ENCODE assay signal across 6 cellular contexts in the genomic region with DNA sequence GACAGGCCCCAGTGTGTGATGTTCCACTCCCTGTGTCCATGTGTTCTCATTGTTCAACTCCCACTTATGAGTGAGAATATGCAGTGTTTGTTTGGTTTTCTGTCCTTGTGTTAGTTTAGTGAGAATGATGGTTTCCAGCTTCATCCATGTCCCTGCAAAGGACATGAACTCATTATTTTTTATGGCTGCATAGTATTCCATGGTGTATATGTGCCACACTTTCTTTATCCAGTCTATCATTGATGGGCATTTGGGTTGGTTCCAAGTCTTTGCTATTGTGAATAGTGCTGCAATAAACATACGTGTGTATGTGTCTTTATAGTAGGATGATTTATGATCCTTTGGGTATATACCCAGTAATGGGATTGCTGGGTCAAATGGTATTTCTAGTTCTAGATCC.
A peak's percentile ranks its signal among the peaks of the same experiment; 100 is the strongest.
DNase-seq lines count a peak whose midpoint lies in the region; ATAC-seq, FAIRE-seq and TF ChIP-seq lines count a peak whose summit lies in the region.
"Not testable (repeated sequence)": the region's sequence is repeated elsewhere in the genome, so short reads cannot be mapped to it uniquely, and the experiment has no call there.

No MANE protein-coding gene starts in this region.

- H3K36me3 Mint-ChIP-seq in Calu3 (ENCODE audit: insufficient read depth, unreplicated experiment), result not testable (repeated sequence)

- H2AFZ ChIP-seq in PC-9; K562 (ENCODE audit: low read depth, low read length); keratinocyte (ENCODE audit: control insufficient read depth, low read length): not testable (repeated sequence)

- BruUV-seq in Calu3 (replicated peaks; lab: Mats Ljungman, UMichigan); PC-9 (replicated peaks; lab: Mats Ljungman, UMichigan); K562 (replicated peaks; lab: Mats Ljungman, UMichigan): not testable (repeated sequence)

- H3K27ac Mint-ChIP-seq in Calu3 (ENCODE audit: unreplicated experiment), result peak overlapping the region; percentile 62

- TF ChIP-seq EP300 in K562 (IDR thresholded peaks at IDR 0.05; ENCODE audit: low read length), result not testable (repeated sequence)

- H3K27me3 ChIP-seq in PC-9 (ENCODE audit: insufficient read depth, low read depth); K562 (ENCODE audit: control insufficient read depth in 2 of 2, insufficient read depth in 2 of 2, low read length in 2 of 2); keratinocyte (ENCODE audit: control insufficient read depth, extremely low read depth, insufficient read depth, low read length): not testable (repeated sequence)

- FAIRE-seq in K562 (lab: Jason Lieb, UNC); keratinocyte (lab: Jason Lieb, UNC): not testable (repeated sequence)

- TF ChIP-seq RAD21 in K562 (CRISPR knock-in tag; conservative IDR thresholded peaks at IDR 0.05 in 1 of 2, IDR thresholded peaks at IDR 0.05 in 1 of 2), result not testable (repeated sequence)

- H3K4me3 Mint-ChIP-seq in Calu3 (ENCODE audit: low read depth, unreplicated experiment), result not testable (repeated sequence)

- not testable (repeated sequence) for ATAC-seq in K562

- dilution Hi-C loops in keratinocyte (cut with MboI; ENCODE audit: extremely low pct_ligation_motif_present, low sequenced_read_pairs), result not testable (repeated sequence)

- not testable (repeated sequence) for H3K9me3 Mint-ChIP-seq in Calu3 (ENCODE audit: low read depth, unreplicated experiment)

- H3K4me3 ChIP-seq in HEK293 (ENCODE audit: low read depth, low read length); PC-9; K562; keratinocyte (ENCODE audit: control insufficient read depth in 2 of 3, extremely low read depth in 1 of 3, insufficient read depth in 2 of 3, low read depth in 1 of 3, low read length in 3 of 3): not testable (repeated sequence)

- H3K9me1 ChIP-seq in K562 (ENCODE audit: control insufficient read depth, insufficient read depth, low read length); keratinocyte (ENCODE audit: control insufficient read depth, extremely low read depth, insufficient read depth, low read length): not testable (repeated sequence)

- POLR2A ChIA-PET in HEK293 (lab: Yijun Ruan, JAX); PC-9 (lab: Charles Lee; ENCODE audit: unreplicated experiment); K562 (lab: Yijun Ruan, JAX): not testable (repeated sequence)

- not testable (repeated sequence) for H3K9me3 ChIP-seq in HEK293 (ENCODE audit: control insufficient read depth, insufficient read depth, low read depth, low read length); K562 (replicated peaks; ENCODE audit: control insufficient read depth, insufficient read depth, low read depth, low read length); keratinocyte (ENCODE audit: control insufficient read depth, low read depth, low read length)
- peaks cover 11% of the 10 kb centered on the region for H3K9me3 ChIP-seq in PC-9 (ENCODE audit: insufficient read depth, low read depth)

- TF ChIP-seq POLR2A in K562 (conservative IDR thresholded peaks at IDR 0.05), result not testable (repeated sequence)

- not testable (repeated sequence) for TF ChIP-seq CTCF in Calu3 (IDR thresholded peaks at IDR 0.05; ENCODE audit: unreplicated experiment); HEK293 (tag by site-specific recombination; IDR thresholded peaks at IDR 0.05); PC-9 (conservative IDR thresholded peaks at IDR 0.05); K562 (IDR thresholded peaks at IDR 0.05 in 2 of 3, conservative IDR thresholded peaks at IDR 0.05 in 1 of 3; ENCODE audit: insufficient read depth in 2 of 3, low read depth in 1 of 3, low read length in 3 of 3); keratinocyte (optimal IDR thresholded peaks at IDR 0.05 in 1 of 3, IDR thresholded peaks at IDR 0.05 in 1 of 3, conservative IDR thresholded peaks at IDR 0.05 in 1 of 3; ENCODE audit: extremely low read depth in 1 of 3, insufficient read depth in 2 of 3, low read length in 3 of 3)

- not testable (repeated sequence) for H3K9ac ChIP-seq in K562 (ENCODE audit: insufficient read depth in 1 of 2, low read depth in 2 of 2, low read length in 2 of 2); keratinocyte (ENCODE audit: control insufficient read depth, extremely low read depth, insufficient read depth, low read length)

- H3K9me2 ChIP-seq in PC-9 (ENCODE audit: insufficient read depth), result not testable (repeated sequence)

- H3K4me2 ChIP-seq in PC-9; K562 (ENCODE audit: insufficient read depth, low read length); keratinocyte (ENCODE audit: control insufficient read depth, extremely low read depth, insufficient read depth, low read depth, low read length): not testable (repeated sequence)

- intact Hi-C loops in Calu3 (cut with micrococcal nuclease; ENCODE audit: unreplicated experiment); K562 (cut with micrococcal nuclease): not testable (repeated sequence)
- intact Hi-C loops in PC-9 (cut with micrococcal nuclease; ENCODE audit: unreplicated experiment), result loop anchor here (2.0 to 5.0 kb wide), 3 partner anchors 225 to 559 kb away; partner anchors contain the start of gene KLF4

- H4K20me1 ChIP-seq in PC-9 (ENCODE audit: insufficient read depth); K562 (replicated peaks; ENCODE audit: control insufficient read depth, insufficient read depth, low read length); keratinocyte (ENCODE audit: control insufficient read depth, extremely low read depth, insufficient read depth, low read length): not testable (repeated sequence)

- not testable (repeated sequence) for H3K27ac ChIP-seq in HEK293 (ENCODE audit: extremely low read depth, low read depth, low read length); K562 (ENCODE audit: extremely low read depth, low read depth, low read length)
- H3K27ac ChIP-seq in PC-9 (peak overlapping the region; percentile 100), epithelial cell of prostate (peak overlapping the region; percentile 100), keratinocyte (ENCODE audit: control insufficient read depth, insufficient read depth, low read length) (peak overlapping the region; percentile 95)

- not testable (repeated sequence) for H3K79me2 ChIP-seq in PC-9 (ENCODE audit: low read depth); K562 (ENCODE audit: control insufficient read depth, insufficient read depth, low read length); keratinocyte (ENCODE audit: control insufficient read depth, insufficient read depth, low read length)

- H3K4me1 Mint-ChIP-seq in Calu3 (ENCODE audit: low read depth, unreplicated experiment), result peaks cover 23% of the 10 kb centered on the region

- in situ Hi-C loops in K562 (cut with MboI), result not testable (repeated sequence)

- peaks cover 21% of the 10 kb centered on the region for H3F3A ChIP-seq in PC-9 (ENCODE audit: insufficient read depth, low read depth)

- not testable (repeated sequence) for H3K27me3 Mint-ChIP-seq in Calu3 (ENCODE audit: unreplicated experiment)

- DNase-seq in Calu3; PC-9; K562 (ENCODE audit: extremely low read depth in 1 of 4, low spot score in 3 of 4); epithelial cell of prostate (ENCODE audit: low read depth, low spot score); keratinocyte (ENCODE audit: low read depth, low spot score): not testable (repeated sequence)

- WGBS in K562 (ENCODE audit: insufficient coverage, low coverage, missing lambda C conversion rate), result 80% methylated on average over 1 of the region's 1 CpG

- CTCF ChIA-PET in Calu3 (lab: Charles Lee); HEK293 (lab: Yijun Ruan, JAX); PC-9 (lab: Charles Lee); K562 (lab: Yijun Ruan, JAX; ENCODE audit: low intra/inter-chr PET ratio): not testable (repeated sequence)

- not testable (repeated sequence) for H3K36me3 ChIP-seq in HEK293 (ENCODE audit: control insufficient read depth in 2 of 2, insufficient read depth in 1 of 2, low read length in 2 of 2); PC-9 (ENCODE audit: low read depth); K562 (ENCODE audit: control insufficient read depth, insufficient read depth, low read length); keratinocyte (ENCODE audit: control insufficient read depth in 2 of 2, extremely low read depth in 1 of 2, insufficient read depth in 2 of 2, low read length in 2 of 2)

- not testable (repeated sequence) for H3K4me1 ChIP-seq in HEK293 (ENCODE audit: control insufficient read depth, insufficient read depth, low read length)
- H3K4me1 ChIP-seq in PC-9 (replicated peaks; ENCODE audit: insufficient read depth) (peaks cover 29% of the 10 kb centered on the region), K562 (replicated peaks in 1 of 2; ENCODE audit: control insufficient read depth in 2 of 2, insufficient read depth in 2 of 2, low read length in 2 of 2) (peaks cover 0 to 20% of the 10 kb centered on the region in 2 experiments; a peak in 3 of 5 replicates), keratinocyte (ENCODE audit: control insufficient read depth, extremely low read depth, insufficient read depth, low read length) (peaks cover 34% of the 10 kb centered on the region)

TF ChIP-seq in HEK293, 187 proteins besides CTCF, POLR2A, EP300 and RAD21:
- peak; percentile 56; the same call in 1 of the 2 replicates for TF ChIP-seq ZNF580 (tag by site-specific recombination; IDR thresholded peaks at IDR 0.05)
- peak; percentile 84 for TF ChIP-seq ZNF146 (tag by site-specific recombination; IDR thresholded peaks at IDR 0.05)

TF ChIP-seq in K562, 482 proteins besides CTCF, POLR2A, EP300 and RAD21:
- TF ChIP-seq ZNF146 (CRISPR knock-in tag; IDR thresholded peaks at IDR 0.05; ENCODE audit: unreplicated experiment), result peak; percentile 33
- TF ChIP-seq BCOR (IDR thresholded peaks at IDR 0.05), result peak; percentile 26; the same call in 1 of the 2 replicates
